In genomic region chr16:74995986-74996385, GRCh38 we compare ENCODE assay signal across 30 cellular contexts.
"Had no signal": no experiment of that assay in that cellular context is flagged by ENCODE, and none has a peak within 500 bp of the region (broad histone marks: within the 10 kb centered on the region; RNA-seq: fewer than 3 reads in every experiment).

No MANE protein-coding gene starts in this region.

- H3K9me3 ChIP-seq: neutrophil, ovary, psoas muscle, spleen, stomach, thoracic aorta, thyroid gland, tibial nerve, upper lobe of left lung, vagina had no signal

- ATAC-seq: naive thymus-derived CD4-positive, alpha-beta T cell; natural killer cell; psoas muscle; right cardiac atrium; sciatic nerve; stimulated activated memory B cell treated with anti-CD40 and anti-IgM and Interleukin-4, amounts not matched to agents 10 μg/mL and 1 μg/mL and 100 μg/mL, for 72 hours had no signal

- H2AFZ ChIP-seq: parathyroid adenoma had no signal

- H3K4me3 ChIP-seq: ovary, psoas muscle, skin epidermis, smooth muscle cell, spleen, stomach, thoracic aorta, thyroid gland, tibial nerve, upper lobe of left lung, vagina had no signal

- FAIRE-seq: urothelium cell line had no signal

- H3K27me3 ChIP-seq: ovary, stomach, thyroid gland, tibial nerve, upper lobe of left lung, vagina had no signal

- H3K4me2 ChIP-seq: smooth muscle cell had no signal

- H3K9ac ChIP-seq: parathyroid adenoma had no signal

- H3K36me3 ChIP-seq: neutrophil, ovary, spleen, stomach, thoracic aorta, thyroid gland, tibial nerve, upper lobe of left lung, vagina had no signal

- DNase-seq: naive thymus-derived CD4-positive, alpha-beta T cell; natural killer cell; occipital lobe; ovary; psoas muscle; right cardiac atrium; spleen; stimulated activated CD4-positive, alpha-beta T cell treated with anti-CD3 and anti-CD28 coated beads, Interleukin-12 subunit alpha, Interleukin-12 subunit beta, amount 100 ng/mL, for 4 hours; stimulated activated CD4-positive, alpha-beta T cell treated with anti-CD3 and anti-CD28 coated beads, Interleukin-1b, Interleukin-23, amount 100 ng/mL, for 48 hours; stimulated activated CD4-positive, alpha-beta T cell treated with anti-CD3 and anti-CD28 coated beads, Interleukin-4, amount 100 ng/mL, for 1 hour; stimulated activated CD4-positive, alpha-beta T cell treated with anti-CD3 and anti-CD28 coated beads, Interleukin-4, amount 100 ng/mL, for 4 hours; stimulated activated CD8-positive, alpha-beta memory T cell treated with anti-CD3 and anti-CD28 coated beads, Interleukin-4, amount 100 ng/mL, for 48 hours; stimulated activated naive CD4-positive, alpha-beta T cell treated with Interleukin-2 at 50 U/mL for 16 hours; stomach; thyroid gland; trophoblast cell; upper lobe of left lung had no signal

- H3K9me3 Mint-ChIP-seq: naive thymus-derived CD4-positive, alpha-beta T cell; natural killer cell; nephron; stimulated activated memory B cell treated with anti-CD40 and anti-IgM and Interleukin-4, amounts not matched to agents 10 μg/mL and 1 μg/mL and 100 μg/mL, for 72 hours; stimulated activated naive CD8-positive, alpha-beta T cell treated with anti-CD3 and anti-CD28 coated beads, Interleukin-15, Interleukin-2, amounts not matched to agents 100 ng/mL and 50 ng/mL, for 24 hours had no signal

- H3K27ac Mint-ChIP-seq: naive thymus-derived CD4-positive, alpha-beta T cell; natural killer cell; stimulated activated memory B cell treated with anti-CD40 and anti-IgM and Interleukin-4, amounts not matched to agents 10 μg/mL and 1 μg/mL and 100 μg/mL, for 72 hours; stimulated activated naive CD8-positive, alpha-beta T cell treated with anti-CD3 and anti-CD28 coated beads, Interleukin-15, Interleukin-2, amounts not matched to agents 100 ng/mL and 50 ng/mL, for 24 hours had no signal

- H3K27ac ChIP-seq: neutrophil, ovary, parathyroid adenoma, psoas muscle, skin epidermis, spleen, stomach, thoracic aorta, thyroid gland, tibial nerve, upper lobe of left lung, vagina had no signal

- H3K27me3 Mint-ChIP-seq: progenitor cell of endocrine pancreas had no signal

- H3K4me3 Mint-ChIP-seq: naive thymus-derived CD4-positive, alpha-beta T cell; natural killer cell; stimulated activated memory B cell treated with anti-CD40 and anti-IgM and Interleukin-4, amounts not matched to agents 10 μg/mL and 1 μg/mL and 100 μg/mL, for 72 hours; stimulated activated naive CD8-positive, alpha-beta T cell treated with anti-CD3 and anti-CD28 coated beads, Interleukin-15, Interleukin-2, amounts not matched to agents 100 ng/mL and 50 ng/mL, for 24 hours had no signal

- H3K36me3 Mint-ChIP-seq: naive thymus-derived CD4-positive, alpha-beta T cell; natural killer cell; stimulated activated memory B cell treated with anti-CD40 and anti-IgM and Interleukin-4, amounts not matched to agents 10 μg/mL and 1 μg/mL and 100 μg/mL, for 72 hours had no signal
